In genomic region chr3:48401434-48401901, GRCh38 we compare ENCODE assay signal across 11 cellular contexts. TPM values are rescaled to one million over a fixed set of nuclear protein-coding genes. Genes with fewer than 3 reads are reported as not detected.
A peak's percentile ranks its signal among the peaks of the same experiment; 100 is the strongest.
DNase-seq lines count a peak whose midpoint lies in the region; ATAC-seq and TF ChIP-seq lines count a peak whose summit lies in the region.
"Not testable (repeated sequence)": the region's sequence is repeated elsewhere in the genome, so short reads cannot be mapped to it uniquely, and the experiment has no call there.
"Had no signal": no experiment of that assay in that cellular context is flagged by ENCODE, and none has a peak within 500 bp of the region (broad histone marks: within the 10 kb centered on the region; RNA-seq: fewer than 3 reads in every experiment).

No MANE protein-coding gene starts in this region.

- intact Hi-C loops in sigmoid colon (cut with DNase I): loop anchor here (1.0 to 5.0 kb wide), 2 partner anchors 34 to 156 kb away; partner anchors contain the start of gene PFKFB4

- not testable (repeated sequence) for DNase-seq in GM23248
- DNase-seq in activated CD4-positive, alpha-beta T cell treated with anti-CD3 and anti-CD28 coated beads for 48 hours: peak; percentile 1
- peak; percentile 9 for DNase-seq in mucosa of gallbladder (ENCODE audit: low spot score)
- peak; percentile 69 for DNase-seq in sigmoid colon

- H3K27ac ChIP-seq in GM23248 (peak overlapping the region; percentile 53; the same call in 1 of the 2 replicates), cingulate gyrus (ENCODE audit: low read depth, low read length) (peak overlapping the region; percentile 14), gastroesophageal sphincter (peak overlapping the region; percentile 92 to 97 (median 93)), sigmoid colon (peak overlapping the region; percentile 88 to 96 (median 89)), thymus (ENCODE audit: low read depth) (peak overlapping the region; percentile 71)

- H2AFZ ChIP-seq in GM23248: not testable (repeated sequence)

- peaks cover 12% of the 10 kb centered on the region for H3F3A ChIP-seq in GM23248 (ENCODE audit: insufficient read depth)

- in situ Hi-C loops in GM23248 (cut with MboI): not testable (repeated sequence)

- peak overlapping the region; percentile 87 for H3K4me2 ChIP-seq in GM23248 (ENCODE audit: unreplicated experiment)

- H3K9me2 ChIP-seq in GM23248 (ENCODE audit: insufficient read depth): not testable (repeated sequence)

- WGBS in GM23248 (ENCODE audit: low coverage in 1 of 2, low lambda C conversion rate in 2 of 2, missing lambda C conversion rate in 2 of 2), 2 experiments: 74 to 76% methylated on average over 12 of the region's 12 CpGs
- 85 to 90% methylated on average over 7 of the region's 12 CpGs for WGBS in gastroesophageal sphincter (ENCODE audit: low coverage in 1 of 2), 2 donors
- WGBS in sigmoid colon, 2 donors: 92 to 93% methylated on average over 12 of the region's 12 CpGs
- 96% methylated on average over 12 of the region's 12 CpGs for WGBS in thymus

- not testable (repeated sequence) for ATAC-seq in gastroesophageal sphincter

- not testable (repeated sequence) for H3K9me3 ChIP-seq in GM23248 (ENCODE audit: low read depth); gastroesophageal sphincter; sigmoid colon; thymus (ENCODE audit: control insufficient read depth)

- H3K4me1 ChIP-seq in GM23248 (ENCODE audit: insufficient read depth) (peaks cover 12% of the 10 kb centered on the region), gastroesophageal sphincter (peaks cover 6 to 38% (median 15%) of the 10 kb centered on the region in 3 donors), sigmoid colon (peaks cover 0 to 28% (median 23%) of the 10 kb centered on the region in 4 donors)
- not testable (repeated sequence) for H3K4me1 ChIP-seq in thymus (ENCODE audit: control insufficient read depth, insufficient read depth, low read length)

- H3K36me3 ChIP-seq in GM23248 (ENCODE audit: low read depth); thymus (ENCODE audit: control insufficient read depth, insufficient read depth): not testable (repeated sequence)
- peaks cover 0 to 34% of the 10 kb centered on the region in 2 donors for H3K36me3 ChIP-seq in gastroesophageal sphincter
- H3K36me3 ChIP-seq in sigmoid colon: peaks cover 0 to 33% (median 17%) of the 10 kb centered on the region in 4 donors

- not testable (repeated sequence) for H3K27me3 ChIP-seq in GM23248 (replicated peaks; ENCODE audit: insufficient read depth); gastroesophageal sphincter; sigmoid colon; thymus (ENCODE audit: control insufficient read depth, insufficient read depth)

- not testable (repeated sequence) for TF ChIP-seq POLR2A in gastroesophageal sphincter (IDR thresholded peaks at IDR 0.05); sigmoid colon (IDR thresholded peaks at IDR 0.05)

- TF ChIP-seq CTCF in gastroesophageal sphincter (IDR thresholded peaks at IDR 0.05); sigmoid colon (IDR thresholded peaks at IDR 0.05): not testable (repeated sequence)

- H4K20me1 ChIP-seq in GM23248 (ENCODE audit: insufficient read depth): not testable (repeated sequence)

- H3K79me2 ChIP-seq in GM23248 (ENCODE audit: insufficient read depth): not testable (repeated sequence)

- H3K4me3 ChIP-seq in GM23248: 0 out of 2 replicates have a peak overlapping the region, but pooled peaks have one; percentile 12
- not testable (repeated sequence) for H3K4me3 ChIP-seq in gastroesophageal sphincter; sigmoid colon; thymus (ENCODE audit: low read length)

- not testable (repeated sequence) for TF ChIP-seq EP300 in gastroesophageal sphincter (IDR thresholded peaks at IDR 0.05); sigmoid colon (IDR thresholded peaks at IDR 0.05)

- H3K9ac ChIP-seq in GM23248: peak overlapping the region; percentile 21; the same call in 1 of the 2 replicates

RNA-seq across cellular contexts. Expression of gene PLXNB1, which starts 28.4 kb away (rescaled TPM):
- 5.5 and 8.0 TPM in 2 replicates for total RNA-seq in GM23248 (2014; rRNA removed; shearing (Covaris generic))
- polyA plus RNA-seq in GM23248 (2016; fragmentation: Nextera tagmentation; extraction: Ambion mirVana): 3.3 and 4.9 TPM in 2 replicates
- 100 to 1,000 TPM; 125 to 186 (median 147) TPM for total RNA-seq in gastroesophageal sphincter
- 257 TPM for total RNA-seq in mucosa of gallbladder
- 100 to 1,000 TPM in 1 of 4 donors, 10 to 100 TPM in 3; 59.9 to 162 (median 79.7) TPM for total RNA-seq in sigmoid colon
- polyA plus RNA-seq in sigmoid colon: 10 to 100 TPM; 10.2 to 88.0 (median 10.4) TPM
- 112 TPM for polyA plus RNA-seq in thymus

RNA-seq across cellular contexts. Expression of gene FBXW12, which starts 29.4 kb away (rescaled TPM):
- total RNA-seq in GM23248 (2014; rRNA removed; shearing (Covaris generic)): not detected in 2 replicates
- polyA plus RNA-seq in GM23248 (2016; fragmentation: Nextera tagmentation; extraction: Ambion mirVana) (not detected in 2 replicates), sigmoid colon (not detected), thymus (0.07 TPM)
- total RNA-seq in gastroesophageal sphincter (not detected), mucosa of gallbladder (not detected), sigmoid colon (not detected)
- total RNA-seq: activated CD8-positive, alpha-beta T cell treated with anti-CD3 and anti-CD28 coated beads, Interleukin-2, amount 10 ng/mL, durations not matched to agents 7 days and 5 days; M059J; SK-MEL-5; T-helper 1 cell treated with Interleukin-12 subunit alpha and Interleukin-12 subunit beta and Interleukin-4 antibody, amounts not matched to agents 30 ng/mL and 1 ng/mL, for 36 hours had no signal

RNA-seq across cellular contexts. Expression of gene CCDC51, which starts 38.5 kb away (rescaled TPM):
- total RNA-seq in GM23248 (2014; rRNA removed; shearing (Covaris generic)): 10.1 and 10.6 TPM in 2 replicates
- polyA plus RNA-seq in GM23248 (2016; fragmentation: Nextera tagmentation; extraction: Ambion mirVana) (14.0 and 14.9 TPM in 2 replicates), sigmoid colon (10 to 100 TPM; 12.7 to 21.6 (median 18.6) TPM), thymus (14.1 TPM)
- total RNA-seq in gastroesophageal sphincter (10 to 100 TPM; 10.2 to 32.6 (median 26.3) TPM), mucosa of gallbladder (10.1 TPM), sigmoid colon (10 to 100 TPM in 3 of 4 donors, 1 to 10 TPM in 1; 9.4 to 22.5 (median 13.1) TPM)

RNA-seq across cellular contexts. Expression of gene TMA7, which starts 38.6 kb away (rescaled TPM):
- 150 and 244 TPM in 2 replicates for total RNA-seq in GM23248 (2014; rRNA removed; shearing (Covaris generic))
- polyA plus RNA-seq in GM23248 (2016; fragmentation: Nextera tagmentation; extraction: Ambion mirVana) (535 and 552 TPM in 2 replicates), sigmoid colon (100 to 1,000 TPM; 419 to 762 (median 624) TPM), thymus (735 TPM)
- total RNA-seq in gastroesophageal sphincter (100 to 1,000 TPM; 200 to 329 (median 260) TPM), mucosa of gallbladder (165 TPM), sigmoid colon (100 to 1,000 TPM; 146 to 352 (median 244) TPM)

RNA-seq across cellular contexts. Expression of gene ATRIP, which starts 45.1 kb away (rescaled TPM):
- total RNA-seq in GM23248 (2014; rRNA removed; shearing (Covaris generic)): 8.4 and 9.5 TPM in 2 replicates
- polyA plus RNA-seq in GM23248 (2016; fragmentation: Nextera tagmentation; extraction: Ambion mirVana) (4.2 and 4.6 TPM in 2 replicates), sigmoid colon (1 to 10 TPM; 1.8 to 6.2 (median 2.4) TPM), thymus (8.4 TPM)
- total RNA-seq in gastroesophageal sphincter (1 to 10 TPM; 3.0 to 6.8 (median 5.2) TPM), mucosa of gallbladder (4.6 TPM), sigmoid colon (1 to 10 TPM; 3.4 to 9.4 (median 5.2) TPM)

Comparison
In these comparisons a context has a peak if more than half of its experiments do, and no peak if none do; other contexts are left out.
1. H3K27ac ChIP-seq: peak in every context shown above with its lines; median percentile 93 in gastroesophageal sphincter; 89 in sigmoid colon; 71 in thymus; 53 in GM23248; 14 in cingulate gyrus.